ENCODE assay signal across 17 cellular contexts in genomic region chr16:48555597-48555996, GRCh38. TPM values are rescaled to one million over a fixed set of nuclear protein-coding genes. Genes with fewer than 3 reads are reported as not detected.
DNase-seq lines count a peak whose midpoint lies in the region; ATAC-seq and TF ChIP-seq lines count a peak whose summit lies in the region.
"Had no signal": no experiment of that assay in that cellular context is flagged by ENCODE, and none has a peak within 500 bp of the region (broad histone marks: within the 10 kb centered on the region; RNA-seq: fewer than 3 reads in every experiment).

No MANE protein-coding gene starts in this region.

- H3K9me3 ChIP-seq in CD8-positive, alpha-beta T cell (ENCODE audit: low read length), result no peaks in the 10 kb centered on the region
- H3K9me3 ChIP-seq: ovary, thyroid gland had no signal

- H3K4me3 Mint-ChIP-seq in CD14-positive monocyte (no peak overlapping the region), mesothelial cell of epicardium (no peak overlapping the region), endothelial cell (ENCODE audit: unreplicated experiment) (no peak overlapping the region)
- H3K4me3 Mint-ChIP-seq in CD8-positive, alpha-beta T cell, result peak overlapping the region; percentile 35
- peak overlapping the region; percentile 62 for H3K4me3 Mint-ChIP-seq in activated T-helper 1 cell treated with anti-CD3 and anti-CD28 coated beads, Interleukin-12 subunit alpha, Interleukin-12 subunit beta, Interleukin-2, Interleukin-4 antibody, amounts not matched to agents 30 ng/mL and 10 ng/mL and 1 ng/mL, durations not matched to agents 14 hours and 24 hours and 36 hours
- H3K4me3 Mint-ChIP-seq: activated naive CD4-positive, alpha-beta T cell treated with anti-CD3 and anti-CD28 coated beads for 36 hours had no signal

- H3K36me3 Mint-ChIP-seq in CD14-positive monocyte (peaks cover 24 to 39% of the 10 kb centered on the region in 2 donors), mesothelial cell of epicardium (peaks cover 15% of the 10 kb centered on the region), endothelial cell (ENCODE audit: low read depth, unreplicated experiment) (peaks cover 21% of the 10 kb centered on the region)
- H3K36me3 Mint-ChIP-seq in CD8-positive, alpha-beta T cell, result peaks cover 57% of the 10 kb centered on the region
- peaks cover 55% of the 10 kb centered on the region for H3K36me3 Mint-ChIP-seq in activated T-helper 1 cell treated with anti-CD3 and anti-CD28 coated beads, Interleukin-12 subunit alpha, Interleukin-12 subunit beta, Interleukin-2, Interleukin-4 antibody, amounts not matched to agents 30 ng/mL and 10 ng/mL and 1 ng/mL, durations not matched to agents 14 hours and 24 hours and 36 hours (ENCODE audit: low read depth)

- no peak overlapping the region for H3K27ac ChIP-seq in CD8-positive, alpha-beta T cell (ENCODE audit: low read depth, low read length)
- H3K27ac ChIP-seq: ovary, thyroid gland had no signal

- no peaks in the 10 kb centered on the region for H3K36me3 ChIP-seq in CD8-positive, alpha-beta T cell (ENCODE audit: insufficient read depth, low read length)
- H3K36me3 ChIP-seq: ovary, thyroid gland had no signal

- DNase-seq in CD14-positive monocyte (ENCODE audit: low spot score) (no peak), mesothelial cell of epicardium (ENCODE audit: low spot score in 2 of 2, unreplicated experiment in 2 of 2) (no peak), cortex of kidney (lab: John Stamatoyannopoulos, UW) (no peak), endothelial cell (ENCODE audit: low spot score) (no peak), NCI-H748 treated with DMSO at 0.1 percent for 48 hours (lab: John Stamatoyannopoulos, UW) (no peak)
- DNase-seq in CD8-positive, alpha-beta T cell, result no peak
- DNase-seq in activated T-helper 1 cell treated with anti-CD3 and anti-CD28 coated beads, Interleukin-12 subunit alpha, Interleukin-12 subunit beta, Interleukin-2, Interleukin-4 antibody, amounts not matched to agents 30 ng/mL and 10 ng/mL and 1 ng/mL, durations not matched to agents 14 hours and 24 hours and 36 hours (ENCODE audit: low spot score), result no peak
- DNase-seq: activated naive CD4-positive, alpha-beta T cell treated with anti-CD3 and anti-CD28 coated beads for 36 hours; AML-193; effector CD8-positive, alpha-beta T cell; KBM-7; NCI-H1092 treated with DMSO at 0.1 percent for 48 hours; NCI-H2107; NCI-H526; ovary; stimulated activated CD4-positive, alpha-beta T cell treated with anti-CD3 and anti-CD28 coated beads, Interleukin-2, amount 100 ng/mL, for 48 hours; thyroid gland had no signal

- no peak overlapping the region for H3K4me3 ChIP-seq in CD8-positive, alpha-beta T cell (ENCODE audit: low read depth, low read length)
- H3K4me3 ChIP-seq: ovary, thyroid gland had no signal

- TF ChIP-seq CTCF in CD14-positive monocyte (IDR thresholded peaks at IDR 0.05) (no peak), mesothelial cell of epicardium (IDR thresholded peaks at IDR 0.05; ENCODE audit: unreplicated experiment) (no peak), endothelial cell (IDR thresholded peaks at IDR 0.05; ENCODE audit: unreplicated experiment) (no peak)
- no peak for TF ChIP-seq CTCF in CD8-positive, alpha-beta T cell (IDR thresholded peaks at IDR 0.05)

- H3K27me3 ChIP-seq in CD8-positive, alpha-beta T cell (ENCODE audit: insufficient read depth, low read length), result no peaks in the 10 kb centered on the region
- H3K27me3 ChIP-seq: ovary, thyroid gland had no signal

- peaks cover 47% of the 10 kb centered on the region for H3K4me1 ChIP-seq in CD8-positive, alpha-beta T cell (ENCODE audit: insufficient read depth, low read length)

- POLR2A ChIA-PET in CD8-positive, alpha-beta T cell (lab: Charles Lee), result no interaction called here

- H3K27me3 Mint-ChIP-seq in CD14-positive monocyte (ENCODE audit: low read depth in 3 of 3) (no peaks in the 10 kb centered on the region), mesothelial cell of epicardium (ENCODE audit: low read depth) (no peaks in the 10 kb centered on the region), endothelial cell (ENCODE audit: unreplicated experiment) (peaks cover 1% of the 10 kb centered on the region)
- H3K27me3 Mint-ChIP-seq in CD8-positive, alpha-beta T cell (ENCODE audit: low read depth), result no peaks in the 10 kb centered on the region
- no peaks in the 10 kb centered on the region for H3K27me3 Mint-ChIP-seq in activated T-helper 1 cell treated with anti-CD3 and anti-CD28 coated beads, Interleukin-12 subunit alpha, Interleukin-12 subunit beta, Interleukin-2, Interleukin-4 antibody, amounts not matched to agents 30 ng/mL and 10 ng/mL and 1 ng/mL, durations not matched to agents 14 hours and 24 hours and 36 hours (ENCODE audit: insufficient read depth)

- H3K9me3 Mint-ChIP-seq in CD14-positive monocyte (no peaks in the 10 kb centered on the region), mesothelial cell of epicardium (no peaks in the 10 kb centered on the region), endothelial cell (ENCODE audit: unreplicated experiment) (no peaks in the 10 kb centered on the region)
- no peaks in the 10 kb centered on the region for H3K9me3 Mint-ChIP-seq in CD8-positive, alpha-beta T cell
- no peaks in the 10 kb centered on the region for H3K9me3 Mint-ChIP-seq in activated T-helper 1 cell treated with anti-CD3 and anti-CD28 coated beads, Interleukin-12 subunit alpha, Interleukin-12 subunit beta, Interleukin-2, Interleukin-4 antibody, amounts not matched to agents 30 ng/mL and 10 ng/mL and 1 ng/mL, durations not matched to agents 14 hours and 24 hours and 36 hours
- H3K9me3 Mint-ChIP-seq: activated naive CD4-positive, alpha-beta T cell treated with anti-CD3 and anti-CD28 coated beads for 36 hours had no signal

- H3K27ac Mint-ChIP-seq in CD14-positive monocyte (peak overlapping the region; percentile 94 to 97 (median 97)), mesothelial cell of epicardium (peak overlapping the region; percentile 59), endothelial cell (ENCODE audit: unreplicated experiment) (no peak overlapping the region)
- H3K27ac Mint-ChIP-seq in CD8-positive, alpha-beta T cell, result peak overlapping the region; percentile 37
- H3K27ac Mint-ChIP-seq in activated T-helper 1 cell treated with anti-CD3 and anti-CD28 coated beads, Interleukin-12 subunit alpha, Interleukin-12 subunit beta, Interleukin-2, Interleukin-4 antibody, amounts not matched to agents 30 ng/mL and 10 ng/mL and 1 ng/mL, durations not matched to agents 14 hours and 24 hours and 36 hours, result peak overlapping the region; percentile 92
- H3K27ac Mint-ChIP-seq: activated naive CD4-positive, alpha-beta T cell treated with anti-CD3 and anti-CD28 coated beads for 36 hours had no signal

- CTCF ChIA-PET in CD8-positive, alpha-beta T cell (lab: Charles Lee), result no interaction called here

- H3K4me1 Mint-ChIP-seq in CD14-positive monocyte (peaks cover 73% of the 10 kb centered on the region), mesothelial cell of epicardium (peaks cover 19% of the 10 kb centered on the region), endothelial cell (ENCODE audit: unreplicated experiment) (peaks cover 21% of the 10 kb centered on the region)
- peaks cover 68% of the 10 kb centered on the region for H3K4me1 Mint-ChIP-seq in CD8-positive, alpha-beta T cell (ENCODE audit: low read depth)
- peaks cover 78% of the 10 kb centered on the region for H3K4me1 Mint-ChIP-seq in activated T-helper 1 cell treated with anti-CD3 and anti-CD28 coated beads, Interleukin-12 subunit alpha, Interleukin-12 subunit beta, Interleukin-2, Interleukin-4 antibody, amounts not matched to agents 30 ng/mL and 10 ng/mL and 1 ng/mL, durations not matched to agents 14 hours and 24 hours and 36 hours (ENCODE audit: low read depth)

- ATAC-seq in CD8-positive, alpha-beta T cell, result no peak

- intact Hi-C loops in CD14-positive monocyte (cut with micrococcal nuclease), result loop anchor here (5.0 kb wide), 2 partner anchors 67 to 178 kb away; no protein-coding TSS in a partner anchor
- intact Hi-C loops in CD8-positive, alpha-beta T cell (cut with DNase I, micrococcal nuclease), result loop anchor here in 1 of 2 experiments (10.0 kb wide), 1 partner anchor 61 kb away; no protein-coding TSS in a partner anchor
- intact Hi-C loops in activated T-helper 1 cell treated with anti-CD3 and anti-CD28 coated beads, Interleukin-12 subunit alpha, Interleukin-12 subunit beta, Interleukin-2, Interleukin-4 antibody, amounts not matched to agents 30 ng/mL and 10 ng/mL and 1 ng/mL, durations not matched to agents 14 hours and 24 hours and 36 hours (cut with micrococcal nuclease), result loop anchor here (5.0 kb wide), 2 partner anchors 203 to 323 kb away; no protein-coding TSS in a partner anchor

RNA-seq across cellular contexts. Expression of gene N4BP1, which starts 54.4 kb away (rescaled TPM):
- 10 to 100 TPM; 21.4 to 22.7 TPM for polyA plus RNA-seq in CD14-positive monocyte
- 100 to 1,000 TPM; 153 to 156 TPM for total RNA-seq in CD8-positive, alpha-beta T cell
- 54.3 and 55.8 TPM in 2 replicates for total RNA-seq in activated T-helper 1 cell treated with anti-CD3 and anti-CD28 coated beads, Interleukin-12 subunit alpha, Interleukin-12 subunit beta, Interleukin-2, Interleukin-4 antibody, amounts not matched to agents 30 ng/mL and 10 ng/mL and 1 ng/mL, durations not matched to agents 14 hours and 24 hours and 36 hours
- total RNA-seq in mesothelial cell of epicardium (48.3 to 53.4 TPM (median 48.4 TPM) in 3 replicates), endothelial cell (ENCODE audit: unreplicated experiment) (52.2 TPM)

Comparison
In these comparisons a context has a peak if more than half of its experiments do, and no peak if none do; other contexts are left out.
1. H3K4me3 Mint-ChIP-seq: peak in CD8-positive, alpha-beta T cell (single experiment) and activated T-helper 1 cell treated with anti-CD3 and anti-CD28 coated beads, Interleukin-12 subunit alpha, Interleukin-12 subunit beta, Interleukin-2, Interleukin-4 antibody, amounts not matched to agents 30 ng/mL and 10 ng/mL and 1 ng/mL, durations not matched to agents 14 hours and 24 hours and 36 hours (single experiment); none in CD14-positive monocyte (0 of 2), mesothelial cell of epicardium (single experiment) and endothelial cell (single experiment).